ENCODE assay signal across 8 cellular contexts in the genomic region with DNA sequence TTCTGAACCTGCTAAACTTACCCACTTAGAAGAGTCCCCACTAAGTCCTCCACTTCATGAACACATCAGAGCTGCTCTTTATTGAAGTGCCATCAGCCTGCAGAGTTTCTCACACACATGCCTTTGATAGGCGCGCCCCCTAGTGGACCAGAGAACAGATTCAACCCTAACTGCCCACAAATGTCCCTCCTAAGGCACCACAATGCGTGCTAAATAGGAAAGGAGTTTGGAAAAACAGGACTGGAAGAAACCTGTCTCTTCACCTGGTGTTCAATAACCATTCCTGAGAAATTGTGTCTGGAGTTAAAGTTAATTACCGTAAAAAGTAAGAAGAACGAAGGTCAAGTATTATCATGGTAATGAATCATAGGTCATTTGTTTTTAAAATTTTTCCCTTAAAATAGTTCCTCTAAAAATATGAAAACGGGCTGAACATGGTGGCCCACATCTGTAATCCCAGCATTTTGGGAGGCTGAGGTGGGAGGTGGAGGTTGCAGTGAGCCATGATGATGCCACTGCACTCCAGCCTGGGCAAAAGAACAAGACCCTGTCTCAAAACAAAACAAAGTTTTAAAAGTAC.
DNase-seq lines count a peak whose midpoint lies in the region; ATAC-seq and TF ChIP-seq lines count a peak whose summit lies in the region.

No MANE protein-coding gene starts in this region.

- H3K27me3 Mint-ChIP-seq in activated CD8-positive, alpha-beta T cell treated with anti-CD3 and anti-CD28 coated beads for 36 hours, result no peaks in the 10 kb centered on the region
- no peaks in the 10 kb centered on the region for H3K27me3 Mint-ChIP-seq in memory B cell

- H3K36me3 Mint-ChIP-seq in activated CD8-positive, alpha-beta T cell treated with anti-CD3 and anti-CD28 coated beads for 36 hours (ENCODE audit: low read depth), result peaks cover 16% of the 10 kb centered on the region
- H3K36me3 Mint-ChIP-seq in memory B cell, result peaks cover 19% of the 10 kb centered on the region

- CTCF ChIA-PET in activated CD8-positive, alpha-beta T cell treated with anti-CD3 and anti-CD28 coated beads for 36 hours (lab: Charles Lee), result interaction anchor here (0.6 to 5.1 kb wide), 48 partner anchors 9 to 761 kb away, joined by 3 to 64 read pairs (median 4); a partner anchor contains a TSS

- POLR2A ChIA-PET in activated CD8-positive, alpha-beta T cell treated with anti-CD3 and anti-CD28 coated beads for 36 hours (lab: Charles Lee), result no interaction called here

- H3K4me1 Mint-ChIP-seq in activated CD8-positive, alpha-beta T cell treated with anti-CD3 and anti-CD28 coated beads for 36 hours (ENCODE audit: low read depth), result peaks cover 2% of the 10 kb centered on the region
- H3K4me1 Mint-ChIP-seq in memory B cell, result peaks cover 9% of the 10 kb centered on the region

- no peaks in the 10 kb centered on the region for H3K9me3 Mint-ChIP-seq in activated CD8-positive, alpha-beta T cell treated with anti-CD3 and anti-CD28 coated beads for 36 hours
- no peaks in the 10 kb centered on the region for H3K9me3 Mint-ChIP-seq in memory B cell

- ATAC-seq in HG02938 (IDR thresholded peaks at IDR 0.05; ENCODE audit: unreplicated experiment) (peak; percentile 59), memory B cell (ENCODE audit: low read depth) (peak; percentile 63), GM18517 (IDR thresholded peaks at IDR 0.05; ENCODE audit: unreplicated experiment) (no peak)
- ATAC-seq in activated CD8-positive, alpha-beta T cell treated with anti-CD3 and anti-CD28 coated beads for 36 hours, result peak; percentile 69

- H3K4me3 Mint-ChIP-seq in activated CD8-positive, alpha-beta T cell treated with anti-CD3 and anti-CD28 coated beads for 36 hours, result no peak overlapping the region
- H3K4me3 Mint-ChIP-seq in memory B cell, result no peak overlapping the region

- DNase-seq in DMS53 (lab: John Stamatoyannopoulos, UW) (peak; percentile 90), NCI-H526 (lab: John Stamatoyannopoulos, UW) (peak; percentile 66 to 87), memory B cell (ENCODE audit: low spot score in 2 of 2) (peak; percentile 58 to 63)
- DNase-seq in activated CD8-positive, alpha-beta T cell treated with anti-CD3 and anti-CD28 coated beads for 36 hours, result peak; percentile 87
- peak; percentile 69 for DNase-seq in effector CD8-positive, alpha-beta T cell (lab: John Stamatoyannopoulos, UW)
- peak; percentile 36 to 49 for DNase-seq in stimulated activated CD8-positive, alpha-beta memory T cell treated with anti-CD3 and anti-CD28 coated beads, Interleukin-15, amount 100 ng/mL, for 4 hours (ENCODE audit: low read depth in 2 of 2)

- intact Hi-C loops in activated CD8-positive, alpha-beta T cell treated with anti-CD3 and anti-CD28 coated beads for 36 hours (cut with micrococcal nuclease), result no loop called here

- no peak overlapping the region for H3K27ac Mint-ChIP-seq in activated CD8-positive, alpha-beta T cell treated with anti-CD3 and anti-CD28 coated beads for 36 hours
- H3K27ac Mint-ChIP-seq in memory B cell, result no peak overlapping the region

- peak; percentile 99 for TF ChIP-seq CTCF in activated CD8-positive, alpha-beta T cell treated with anti-CD3 and anti-CD28 coated beads for 36 hours (IDR thresholded peaks at IDR 0.05)
